1 cellular context compared by ENCODE assay signal in the genomic region with DNA sequence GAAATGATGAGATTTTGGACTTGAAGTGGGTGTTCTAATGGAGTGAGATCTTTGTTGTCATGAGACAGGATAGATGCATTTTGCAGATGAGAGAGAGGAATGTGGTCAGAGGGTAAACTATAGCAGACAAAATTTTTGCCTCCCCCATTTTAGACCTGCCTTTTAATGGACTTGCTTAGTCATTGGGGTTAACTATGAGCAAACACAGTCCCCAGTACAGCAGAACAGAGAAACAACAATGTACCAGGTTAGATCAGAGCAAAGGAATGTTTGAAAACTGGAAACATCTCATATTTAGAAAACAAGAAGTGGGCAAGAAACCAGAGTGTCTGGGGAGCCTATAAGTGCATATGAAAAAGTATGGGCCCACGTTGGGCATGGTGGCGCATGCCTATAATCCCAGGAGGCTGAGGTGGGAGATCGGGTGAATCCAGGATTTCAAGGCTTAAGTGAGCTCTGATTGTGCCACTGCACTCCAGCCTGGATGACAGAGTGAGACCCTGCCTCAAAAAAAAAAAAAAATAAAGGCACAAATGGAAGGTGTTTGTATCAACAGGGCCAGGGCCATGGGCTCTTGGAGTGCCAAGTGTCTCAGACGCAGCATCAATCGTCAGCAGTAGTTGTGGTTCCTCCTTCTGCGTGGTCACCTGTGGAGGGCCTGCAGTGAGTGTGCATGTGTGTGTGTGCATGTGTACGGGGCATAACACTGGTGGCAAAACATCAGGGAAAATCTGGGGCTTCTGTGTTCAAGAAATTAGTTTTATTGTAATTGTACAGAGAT.
TF ChIP-seq lines count a peak whose summit lies in the region.

No MANE protein-coding gene starts in this region.

TF ChIP-seq in K562, 482 proteins besides CTCF, POLR2A, EP300 and RAD21 (continued from another document and continues in another):
- no peak for TF ChIP-seq YY1 (IDR thresholded peaks at IDR 0.05; ENCODE audit: borderline replicate concordance in 1 of 3, control insufficient read depth in 1 of 3, extremely low read depth in 1 of 3, insufficient read depth in 3 of 3, insufficient read length in 1 of 3, insufficient replicate concordance in 2 of 3, low read depth in 1 of 3, low read length in 2 of 3)
- TF ChIP-seq SMARCE1 (IDR thresholded peaks at IDR 0.05), result peak; percentile 57; the same call in 1 of the 2 replicates
- TF ChIP-seq MBD2 (IDR thresholded peaks at IDR 0.05; ENCODE audit: borderline replicate concordance, low read depth), result no peak
- no peak for TF ChIP-seq BCOR (IDR thresholded peaks at IDR 0.05)
- no peak for TF ChIP-seq ZNF561 (CRISPR knock-in tag; conservative IDR thresholded peaks at IDR 0.05)
- TF ChIP-seq NFE2 (IDR thresholded peaks at IDR 0.05; ENCODE audit: low read depth), result peak; percentile 79
- no peak for TF ChIP-seq KAT7 (CRISPR knock-in tag; IDR thresholded peaks at IDR 0.05; ENCODE audit: borderline replicate concordance)
- no peak for TF ChIP-seq HES1 (IDR thresholded peaks at IDR 0.05; ENCODE audit: low read depth)
- TF ChIP-seq HMGXB4 (CRISPR knock-in tag; IDR thresholded peaks at IDR 0.05), result no peak
- TF ChIP-seq, protein P1, sequence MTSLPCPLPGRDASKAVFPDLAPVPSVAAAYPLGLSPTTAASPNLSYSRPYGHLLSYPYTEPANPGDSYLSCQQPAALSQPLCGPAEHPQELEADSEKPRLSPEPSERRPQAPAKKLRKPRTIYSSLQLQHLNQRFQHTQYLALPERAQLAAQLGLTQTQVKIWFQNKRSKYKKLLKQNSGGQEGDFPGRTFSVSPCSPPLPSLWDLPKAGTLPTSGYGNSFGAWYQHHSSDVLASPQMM (CRISPR knock-in tag; IDR thresholded peaks at IDR 0.05), result no peak
- TF ChIP-seq SMARCA4 (IDR thresholded peaks at IDR 0.05), result peak; percentile 15; the same call in 1 of the 2 replicates
- no peak for TF ChIP-seq PBX2 (CRISPR knock-in tag; IDR thresholded peaks at IDR 0.05; ENCODE audit: low read depth)
- no peak for TF ChIP-seq PBX2 (tag; conservative IDR thresholded peaks at IDR 0.05; ENCODE audit: low read depth)
- no peak for TF ChIP-seq MXI1 (IDR thresholded peaks at IDR 0.05; ENCODE audit: low read depth, low read length)
- no peak for TF ChIP-seq ZNF444 (CRISPR knock-in tag; IDR thresholded peaks at IDR 0.05)
- TF ChIP-seq, protein P2, sequence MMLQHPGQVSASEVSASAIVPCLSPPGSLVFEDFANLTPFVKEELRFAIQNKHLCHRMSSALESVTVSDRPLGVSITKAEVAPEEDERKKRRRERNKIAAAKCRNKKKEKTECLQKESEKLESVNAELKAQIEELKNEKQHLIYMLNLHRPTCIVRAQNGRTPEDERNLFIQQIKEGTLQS (IDR thresholded peaks at IDR 0.05), result peak; percentile 36; the same call in 1 of the 2 replicates
- TF ChIP-seq, protein P2 (CRISPR knock-in tag; conservative IDR thresholded peaks at IDR 0.05), result no peak
- no peak for TF ChIP-seq CBFB (CRISPR knock-in tag; IDR thresholded peaks at IDR 0.05)
- TF ChIP-seq ZNF134 (CRISPR knock-in tag; conservative IDR thresholded peaks at IDR 0.05), result no peak
- TF ChIP-seq, protein P3, sequence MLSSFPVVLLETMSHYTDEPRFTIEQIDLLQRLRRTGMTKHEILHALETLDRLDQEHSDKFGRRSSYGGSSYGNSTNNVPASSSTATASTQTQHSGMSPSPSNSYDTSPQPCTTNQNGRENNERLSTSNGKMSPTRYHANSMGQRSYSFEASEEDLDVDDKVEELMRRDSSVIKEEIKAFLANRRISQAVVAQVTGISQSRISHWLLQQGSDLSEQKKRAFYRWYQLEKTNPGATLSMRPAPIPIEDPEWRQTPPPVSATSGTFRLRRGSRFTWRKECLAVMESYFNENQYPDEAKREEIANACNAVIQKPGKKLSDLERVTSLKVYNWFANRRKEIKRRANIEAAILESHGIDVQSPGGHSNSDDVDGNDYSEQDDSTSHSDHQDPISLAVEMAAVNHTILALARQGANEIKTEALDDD (IDR thresholded peaks at IDR 0.05), result 0 out of 2 replicates have a peak, but pooled peaks have one; percentile 53
- no peak for TF ChIP-seq ZNF224 (CRISPR knock-in tag; IDR thresholded peaks at IDR 0.05)
- TF ChIP-seq BHLHE40 (IDR thresholded peaks at IDR 0.05; ENCODE audit: low read length), result no peak
- TF ChIP-seq CC2D1A (IDR thresholded peaks at IDR 0.05), result no peak
- TF ChIP-seq DPF2 (IDR thresholded peaks at IDR 0.05), result peak; percentile 36
- TF ChIP-seq MYBL2 (IDR thresholded peaks at IDR 0.05; ENCODE audit: low read depth), result no peak
- TF ChIP-seq MYBL2 (CRISPR knock-in tag; IDR thresholded peaks at IDR 0.05; ENCODE audit: borderline replicate concordance), result no peak
- no peak for TF ChIP-seq THRAP3 (IDR thresholded peaks at IDR 0.05; ENCODE audit: borderline replicate concordance)
- no peak for TF ChIP-seq ZEB2 (IDR thresholded peaks at IDR 0.05)
- TF ChIP-seq KDM1A (IDR thresholded peaks at IDR 0.05), result peak; percentile 41 to 54; a peak in 2 of 4 replicates
- peak; percentile 41; the same call in 1 of the 2 replicates for TF ChIP-seq CBFA2T3 (IDR thresholded peaks at IDR 0.05)
- no peak for TF ChIP-seq DACH1 (IDR thresholded peaks at IDR 0.05; ENCODE audit: partially characterized antibody)
- TF ChIP-seq HMGN3 (IDR thresholded peaks at IDR 0.05; ENCODE audit: borderline replicate concordance, extremely low read depth, insufficient read length, low read depth, low read length), result no peak
- TF ChIP-seq, protein P4, sequence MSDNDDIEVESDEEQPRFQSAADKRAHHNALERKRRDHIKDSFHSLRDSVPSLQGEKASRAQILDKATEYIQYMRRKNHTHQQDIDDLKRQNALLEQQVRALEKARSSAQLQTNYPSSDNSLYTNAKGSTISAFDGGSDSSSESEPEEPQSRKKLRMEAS (CRISPR knock-in tag; IDR thresholded peaks at IDR 0.05), result no peak
- no peak for TF ChIP-seq HDAC3 (IDR thresholded peaks at IDR 0.05; ENCODE audit: borderline replicate concordance, partially characterized antibody)
- TF ChIP-seq E2F3 (CRISPR knock-in tag; IDR thresholded peaks at IDR 0.05), result no peak
- TF ChIP-seq DMBX1 (CRISPR knock-in tag; IDR thresholded peaks at IDR 0.05; ENCODE audit: borderline replicate concordance), result no peak
- no peak for TF ChIP-seq ZNF311 (CRISPR knock-in tag; IDR thresholded peaks at IDR 0.05)
- TF ChIP-seq SIX5 (IDR thresholded peaks at IDR 0.05; ENCODE audit: borderline replicate concordance in 1 of 2, insufficient read depth in 1 of 2, low read depth in 1 of 2, low read length in 2 of 2), result no peak
- no peak for TF ChIP-seq KLF16 (IDR thresholded peaks at IDR 0.05)
- TF ChIP-seq KDM2B (CRISPR knock-in tag; IDR thresholded peaks at IDR 0.05), result no peak
- TF ChIP-seq ZNF282 (CRISPR knock-in tag; IDR thresholded peaks at IDR 0.05), result no peak
- TF ChIP-seq, protein P5, sequence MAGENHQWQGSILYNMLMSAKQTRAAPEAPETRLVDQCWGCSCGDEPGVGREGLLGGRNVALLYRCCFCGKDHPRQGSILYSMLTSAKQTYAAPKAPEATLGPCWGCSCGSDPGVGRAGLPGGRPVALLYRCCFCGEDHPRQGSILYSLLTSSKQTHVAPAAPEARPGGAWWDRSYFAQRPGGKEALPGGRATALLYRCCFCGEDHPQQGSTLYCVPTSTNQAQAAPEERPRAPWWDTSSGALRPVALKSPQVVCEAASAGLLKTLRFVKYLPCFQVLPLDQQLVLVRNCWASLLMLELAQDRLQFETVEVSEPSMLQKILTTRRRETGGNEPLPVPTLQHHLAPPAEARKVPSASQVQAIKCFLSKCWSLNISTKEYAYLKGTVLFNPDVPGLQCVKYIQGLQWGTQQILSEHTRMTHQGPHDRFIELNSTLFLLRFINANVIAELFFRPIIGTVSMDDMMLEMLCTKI (IDR thresholded peaks at IDR 0.05; ENCODE audit: partially characterized antibody), result no peak
- TF ChIP-seq ZNF398 (CRISPR knock-in tag; IDR thresholded peaks at IDR 0.05), result no peak
- TF ChIP-seq CREM (IDR thresholded peaks at IDR 0.05; ENCODE audit: low read depth), result no peak
- TF ChIP-seq MAFG (tag; conservative IDR thresholded peaks at IDR 0.05), result 0 out of 2 replicates have a peak, but pooled peaks have one; percentile 36
- no peak for TF ChIP-seq BRF1 (IDR thresholded peaks at IDR 0.05; ENCODE audit: borderline replicate concordance, extremely low read depth, insufficient read length)
- TF ChIP-seq, protein P6, sequence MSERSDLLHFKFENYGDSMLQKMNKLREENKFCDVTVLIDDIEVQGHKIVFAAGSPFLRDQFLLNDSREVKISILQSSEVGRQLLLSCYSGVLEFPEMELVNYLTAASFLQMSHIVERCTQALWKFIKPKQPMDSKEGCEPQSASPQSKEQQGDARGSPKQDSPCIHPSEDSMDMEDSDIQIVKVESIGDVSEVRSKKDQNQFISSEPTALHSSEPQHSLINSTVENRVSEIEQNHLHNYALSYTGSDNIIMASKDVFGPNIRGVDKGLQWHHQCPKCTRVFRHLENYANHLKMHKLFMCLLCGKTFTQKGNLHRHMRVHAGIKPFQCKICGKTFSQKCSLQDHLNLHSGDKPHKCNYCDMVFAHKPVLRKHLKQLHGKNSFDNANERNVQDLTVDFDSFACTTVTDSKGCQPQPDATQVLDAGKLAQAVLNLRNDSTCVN (CRISPR knock-in tag; IDR thresholded peaks at IDR 0.05), result no peak
- TF ChIP-seq ZFP30 (CRISPR knock-in tag; IDR thresholded peaks at IDR 0.05; ENCODE audit: borderline replicate concordance), result no peak
- TF ChIP-seq SNIP1 (IDR thresholded peaks at IDR 0.05; ENCODE audit: low read depth), result no peak
- TF ChIP-seq ZNF146 (CRISPR knock-in tag; IDR thresholded peaks at IDR 0.05; ENCODE audit: unreplicated experiment), result no peak
- peak; percentile 61; the same call in 1 of the 2 replicates for TF ChIP-seq C11orf30 (IDR thresholded peaks at IDR 0.05; ENCODE audit: low read depth)
- peak; percentile 33; the same call in 1 of the 2 replicates for TF ChIP-seq MAFK (IDR thresholded peaks at IDR 0.05; ENCODE audit: low read length)
- no peak for TF ChIP-seq ZC3H8 (IDR thresholded peaks at IDR 0.05)
- TF ChIP-seq, protein P7, sequence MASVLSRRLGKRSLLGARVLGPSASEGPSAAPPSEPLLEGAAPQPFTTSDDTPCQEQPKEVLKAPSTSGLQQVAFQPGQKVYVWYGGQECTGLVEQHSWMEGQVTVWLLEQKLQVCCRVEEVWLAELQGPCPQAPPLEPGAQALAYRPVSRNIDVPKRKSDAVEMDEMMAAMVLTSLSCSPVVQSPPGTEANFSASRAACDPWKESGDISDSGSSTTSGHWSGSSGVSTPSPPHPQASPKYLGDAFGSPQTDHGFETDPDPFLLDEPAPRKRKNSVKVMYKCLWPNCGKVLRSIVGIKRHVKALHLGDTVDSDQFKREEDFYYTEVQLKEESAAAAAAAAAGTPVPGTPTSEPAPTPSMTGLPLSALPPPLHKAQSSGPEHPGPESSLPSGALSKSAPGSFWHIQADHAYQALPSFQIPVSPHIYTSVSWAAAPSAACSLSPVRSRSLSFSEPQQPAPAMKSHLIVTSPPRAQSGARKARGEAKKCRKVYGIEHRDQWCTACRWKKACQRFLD (CRISPR knock-in tag; IDR thresholded peaks at IDR 0.05), result no peak
- TF ChIP-seq SIN3B (IDR thresholded peaks at IDR 0.05; ENCODE audit: low read depth), result no peak
- TF ChIP-seq ZBTB8A (IDR thresholded peaks at IDR 0.05; ENCODE audit: partially characterized antibody), result no peak
- TF ChIP-seq MCM7 (IDR thresholded peaks at IDR 0.05), result no peak
